ENCODE assay signal across 12 cellular contexts in the genomic region with DNA sequence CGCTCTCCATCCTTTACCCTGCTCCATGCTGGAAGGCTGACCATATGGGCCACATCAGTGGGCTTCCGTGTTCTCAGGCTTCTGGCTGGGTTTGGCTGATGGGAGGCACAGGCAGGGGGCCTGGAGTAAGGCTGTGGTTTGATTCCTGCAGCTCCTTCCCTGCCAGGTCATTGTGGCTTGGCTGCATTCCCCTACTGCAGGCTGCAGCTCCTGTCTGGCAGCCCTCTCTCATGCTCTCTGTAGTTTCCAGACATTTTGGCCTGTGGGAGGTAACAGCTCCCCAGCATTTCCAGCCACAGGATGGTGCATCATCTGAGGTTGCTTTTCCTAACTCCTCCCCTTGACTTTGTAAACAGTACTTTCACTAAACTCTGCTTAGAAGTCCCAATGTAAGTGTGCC.
A peak's percentile ranks its signal among the peaks of the same experiment; 100 is the strongest.
DNase-seq lines count a peak whose midpoint lies in the region; ATAC-seq and TF ChIP-seq lines count a peak whose summit lies in the region.
"Had no signal": no experiment of that assay in that cellular context is flagged by ENCODE, and none has a peak within 500 bp of the region (broad histone marks: within the 10 kb centered on the region; RNA-seq: fewer than 3 reads in every experiment).

No MANE protein-coding gene starts in this region.

- H3K27me3 ChIP-seq in heart left ventricle (no peaks in the 10 kb centered on the region), SK-N-SH (ENCODE audit: insufficient read depth) (peaks cover 20% of the 10 kb centered on the region)

- TF ChIP-seq RAD21 in SK-N-SH (IDR thresholded peaks at IDR 0.05; ENCODE audit: low read length): no peak

- DNase-seq in heart left ventricle (peak; percentile 22 to 62 (median 27)), Right ventricle myocardium superior (no peak), SK-N-SH (no peak), fibroblast of the conjunctiva (ENCODE audit: low read depth) (peak; percentile 39), activated T-cell treated with anti-CD3 and anti-CD28 coated beads for 4 hours (no peak)
- no peak for DNase-seq in activated CD8-positive, alpha-beta memory T cell treated with anti-CD3 and anti-CD28 coated beads, Interleukin-2, amount 50 U/mL, for 48 hours
- DNase-seq in activated CD4-positive, alpha-beta T cell treated with anti-CD3 and anti-CD28 coated beads, Interleukin-2, amount 50 U/mL, for 4 hours: no peak
- DNase-seq: head of caudate nucleus; NCI-H2081 treated with DMSO at 0.1 percent for 48 hours; small intestine; stimulated activated CD8-positive, alpha-beta memory T cell treated with anti-CD3 and anti-CD28 coated beads, Interleukin-4, amount 100 ng/mL, for 48 hours had no signal

- TF ChIP-seq CTCF in heart left ventricle (IDR thresholded peaks at IDR 0.05): no peak
- TF ChIP-seq CTCF in SK-N-SH (IDR thresholded peaks at IDR 0.05): no peak

- H4K20me1 ChIP-seq in SK-N-SH (ENCODE audit: insufficient read depth): no peaks in the 10 kb centered on the region

- H3K4me1 Mint-ChIP-seq in stimulated activated memory B cell treated with anti-CD40 and anti-IgM and Interleukin-4, amounts not matched to agents 10 μg/mL and 1 μg/mL and 100 μg/mL, for 72 hours: no peaks in the 10 kb centered on the region

- H3K4me1 ChIP-seq in heart left ventricle (no peaks in the 10 kb centered on the region), SK-N-SH (ENCODE audit: control insufficient read depth in 1 of 2, insufficient read depth in 2 of 2, low read depth in 1 of 2, low read length in 1 of 2) (no peaks in the 10 kb centered on the region)

- H3K79me2 ChIP-seq in SK-N-SH (ENCODE audit: insufficient read depth): no peaks in the 10 kb centered on the region

- H3K4me3 Mint-ChIP-seq in stimulated activated memory B cell treated with anti-CD40 and anti-IgM and Interleukin-4, amounts not matched to agents 10 μg/mL and 1 μg/mL and 100 μg/mL, for 72 hours: no peak overlapping the region

- H3K9ac ChIP-seq in SK-N-SH: no peak overlapping the region

- peaks cover 26% of the 10 kb centered on the region for H3K27me3 Mint-ChIP-seq in stimulated activated memory B cell treated with anti-CD40 and anti-IgM and Interleukin-4, amounts not matched to agents 10 μg/mL and 1 μg/mL and 100 μg/mL, for 72 hours

- H3K4me2 ChIP-seq in SK-N-SH: no peak overlapping the region

- ATAC-seq in heart left ventricle (peak; percentile 30 to 72 (median 56)), Right ventricle myocardium superior (ENCODE audit: poor library complexity) (no peak)
- ATAC-seq in stimulated activated memory B cell treated with anti-CD40 and anti-IgM and Interleukin-4, amounts not matched to agents 10 μg/mL and 1 μg/mL and 100 μg/mL, for 72 hours: no peak

- TF ChIP-seq EP300 in SK-N-SH (IDR thresholded peaks at IDR 0.05; ENCODE audit: borderline replicate concordance in 1 of 2, low read depth in 1 of 2, low read length in 1 of 2): 0 out of 4 replicates have a peak, but pooled peaks of 1 of the 2 experiments have one; percentile 7

- H2AFZ ChIP-seq in SK-N-SH (ENCODE audit: low read depth): no peak overlapping the region

- peaks cover 10% of the 10 kb centered on the region for H3F3A ChIP-seq in SK-N-SH (replicated peaks; ENCODE audit: insufficient read depth)

- intact Hi-C loops in heart left ventricle (cut with DNase I) (no loop called here), Right ventricle myocardium superior (cut with DNase I) (no loop called here)

- H3K9me3 ChIP-seq in heart left ventricle (peaks cover 0 to 8% (median 0%) of the 10 kb centered on the region in 12 donors), SK-N-SH (no peaks in the 10 kb centered on the region)

- H3K36me3 ChIP-seq in heart left ventricle: no peaks in the 10 kb centered on the region
- no peaks in the 10 kb centered on the region for H3K36me3 ChIP-seq in SK-N-SH (replicated peaks in 1 of 2; ENCODE audit: control insufficient read depth in 1 of 2, insufficient read depth in 2 of 2, low read length in 1 of 2)

- no peaks in the 10 kb centered on the region for H3K9me2 ChIP-seq in SK-N-SH

- TF ChIP-seq POLR2A in heart left ventricle (IDR thresholded peaks at IDR 0.05): no peak

- no peak overlapping the region for H3K27ac Mint-ChIP-seq in stimulated activated memory B cell treated with anti-CD40 and anti-IgM and Interleukin-4, amounts not matched to agents 10 μg/mL and 1 μg/mL and 100 μg/mL, for 72 hours

- no peaks in the 10 kb centered on the region for H3K36me3 Mint-ChIP-seq in stimulated activated memory B cell treated with anti-CD40 and anti-IgM and Interleukin-4, amounts not matched to agents 10 μg/mL and 1 μg/mL and 100 μg/mL, for 72 hours

- POLR2A ChIA-PET in SK-N-SH (lab: Yijun Ruan, JAX): interaction anchor here (0.8 kb wide), 1 partner anchor 11 kb away, joined by 3 read pairs; no protein-coding TSS in a partner anchor

- no peak overlapping the region for H3K4me3 ChIP-seq in heart left ventricle
- H3K4me3 ChIP-seq in SK-N-SH (ENCODE audit: low read depth in 2 of 2, low read length in 1 of 2): no peak overlapping the region

- H3K9me3 Mint-ChIP-seq in stimulated activated memory B cell treated with anti-CD40 and anti-IgM and Interleukin-4, amounts not matched to agents 10 μg/mL and 1 μg/mL and 100 μg/mL, for 72 hours: no peaks in the 10 kb centered on the region

- H3K27ac ChIP-seq in heart left ventricle (no peak overlapping the region), SK-N-SH (ENCODE audit: low read depth in 2 of 2, low read length in 1 of 2) (no peak overlapping the region)

- 49 to 71% (median 62%) methylated on average over 2 of the region's 2 CpGs for WGBS in heart left ventricle, 4 donors
- 14% methylated on average over 2 of the region's 2 CpGs for WGBS in SK-N-SH (ENCODE audit: low lambda C conversion rate)

- CTCF ChIA-PET in SK-N-SH (lab: Yijun Ruan, JAX): no interaction called here

TF ChIP-seq in SK-N-SH, 30 proteins besides CTCF, POLR2A, EP300 and RAD21:
- TF ChIP-seq, protein P1, sequence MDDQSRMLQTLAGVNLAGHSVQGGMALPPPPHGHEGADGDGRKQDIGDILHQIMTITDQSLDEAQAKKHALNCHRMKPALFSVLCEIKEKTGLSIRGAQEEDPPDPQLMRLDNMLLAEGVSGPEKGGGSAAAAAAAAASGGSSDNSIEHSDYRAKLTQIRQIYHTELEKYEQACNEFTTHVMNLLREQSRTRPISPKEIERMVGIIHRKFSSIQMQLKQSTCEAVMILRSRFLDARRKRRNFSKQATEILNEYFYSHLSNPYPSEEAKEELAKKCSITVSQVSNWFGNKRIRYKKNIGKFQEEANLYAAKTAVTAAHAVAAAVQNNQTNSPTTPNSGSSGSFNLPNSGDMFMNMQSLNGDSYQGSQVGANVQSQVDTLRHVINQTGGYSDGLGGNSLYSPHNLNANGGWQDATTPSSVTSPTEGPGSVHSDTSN (IDR thresholded peaks at IDR 0.05): peak; percentile 46; the same call in 1 of the 2 replicates
- TF ChIP-seq NFIC (IDR thresholded peaks at IDR 0.05; ENCODE audit: borderline replicate concordance) (peak; percentile 91), YY1 (IDR thresholded peaks at IDR 0.05; ENCODE audit: low read depth) (no peak), NRF1 (IDR thresholded peaks at IDR 0.05; ENCODE audit: low read depth, low read length) (no peak), FOXJ3 (CRISPR knock-in tag; IDR thresholded peaks at IDR 0.05) (no peak), RFX5 (IDR thresholded peaks at IDR 0.05; ENCODE audit: low read length) (no peak), POLR2AphosphoS5 (IDR thresholded peaks at IDR 0.05; ENCODE audit: low read depth, low read length) (no peak), RCOR1 (IDR thresholded peaks at IDR 0.05; ENCODE audit: low read length) (no peak), TCF12 (IDR thresholded peaks at IDR 0.05) (peak; percentile 84), RXRA (IDR thresholded peaks at IDR 0.05; ENCODE audit: borderline replicate concordance, low read depth) (no peak)
- TF ChIP-seq, protein P2, sequence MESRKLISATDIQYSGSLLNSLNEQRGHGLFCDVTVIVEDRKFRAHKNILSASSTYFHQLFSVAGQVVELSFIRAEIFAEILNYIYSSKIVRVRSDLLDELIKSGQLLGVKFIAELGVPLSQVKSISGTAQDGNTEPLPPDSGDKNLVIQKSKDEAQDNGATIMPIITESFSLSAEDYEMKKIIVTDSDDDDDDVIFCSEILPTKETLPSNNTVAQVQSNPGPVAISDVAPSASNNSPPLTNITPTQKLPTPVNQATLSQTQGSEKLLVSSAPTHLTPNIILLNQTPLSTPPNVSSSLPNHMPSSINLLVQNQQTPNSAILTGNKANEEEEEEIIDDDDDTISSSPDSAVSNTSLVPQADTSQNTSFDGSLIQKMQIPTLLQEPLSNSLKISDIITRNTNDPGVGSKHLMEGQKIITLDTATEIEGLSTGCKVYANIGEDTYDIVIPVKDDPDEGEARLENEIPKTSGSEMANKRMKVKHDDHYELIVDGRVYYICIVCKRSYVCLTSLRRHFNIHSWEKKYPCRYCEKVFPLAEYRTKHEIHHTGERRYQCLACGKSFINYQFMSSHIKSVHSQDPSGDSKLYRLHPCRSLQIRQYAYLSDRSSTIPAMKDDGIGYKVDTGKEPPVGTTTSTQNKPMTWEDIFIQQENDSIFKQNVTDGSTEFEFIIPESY (IDR thresholded peaks at IDR 0.05; ENCODE audit: borderline replicate concordance, low read depth): peak; percentile 14; the same call in 1 of the 2 replicates

Comparison
In these comparisons a context has a peak if more than half of its experiments do, and no peak if none do; other contexts are left out.
1. ATAC-seq: peak in heart left ventricle (4 of 4); none in Right ventricle myocardium superior (single experiment) and stimulated activated memory B cell treated with anti-CD40 and anti-IgM and Interleukin-4, amounts not matched to agents 10 μg/mL and 1 μg/mL and 100 μg/mL, for 72 hours (single experiment).
2. DNase-seq: peak in heart left ventricle (5 of 5) and fibroblast of the conjunctiva (single experiment); none in Right ventricle myocardium superior (single experiment), SK-N-SH (single experiment), activated T-cell treated with anti-CD3 and anti-CD28 coated beads for 4 hours (single experiment), activated CD8-positive, alpha-beta memory T cell treated with anti-CD3 and anti-CD28 coated beads, Interleukin-2, amount 50 U/mL, for 48 hours (single experiment) and activated CD4-positive, alpha-beta T cell treated with anti-CD3 and anti-CD28 coated beads, Interleukin-2, amount 50 U/mL, for 4 hours (0 of 2).